In the genomic region with DNA sequence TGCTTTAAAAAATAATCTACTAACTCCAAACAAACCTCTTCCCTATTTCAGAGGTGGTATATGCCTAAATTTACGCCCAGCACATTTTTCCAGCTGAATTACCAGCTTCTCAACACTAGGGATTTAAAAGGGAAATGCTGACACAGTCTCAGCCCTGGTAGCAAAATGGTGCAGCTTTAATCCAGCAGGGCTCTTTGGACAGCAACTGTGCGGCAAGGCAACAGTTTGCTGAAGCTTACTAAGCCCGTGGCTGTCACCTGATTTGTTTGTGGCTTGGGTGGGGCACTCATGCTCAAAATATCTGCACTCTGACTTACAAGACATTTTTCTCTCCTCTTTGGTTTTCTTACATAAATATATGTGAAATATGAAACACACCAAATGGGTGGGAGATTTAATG, we compare ENCODE assay signal across 1 cellular context.
TF ChIP-seq lines count a peak whose summit lies in the region.

No MANE protein-coding gene starts in this region.

TF ChIP-seq in K562, 482 proteins besides CTCF, POLR2A, EP300 and RAD21 (continued from another document):
- TF ChIP-seq, protein P1, sequence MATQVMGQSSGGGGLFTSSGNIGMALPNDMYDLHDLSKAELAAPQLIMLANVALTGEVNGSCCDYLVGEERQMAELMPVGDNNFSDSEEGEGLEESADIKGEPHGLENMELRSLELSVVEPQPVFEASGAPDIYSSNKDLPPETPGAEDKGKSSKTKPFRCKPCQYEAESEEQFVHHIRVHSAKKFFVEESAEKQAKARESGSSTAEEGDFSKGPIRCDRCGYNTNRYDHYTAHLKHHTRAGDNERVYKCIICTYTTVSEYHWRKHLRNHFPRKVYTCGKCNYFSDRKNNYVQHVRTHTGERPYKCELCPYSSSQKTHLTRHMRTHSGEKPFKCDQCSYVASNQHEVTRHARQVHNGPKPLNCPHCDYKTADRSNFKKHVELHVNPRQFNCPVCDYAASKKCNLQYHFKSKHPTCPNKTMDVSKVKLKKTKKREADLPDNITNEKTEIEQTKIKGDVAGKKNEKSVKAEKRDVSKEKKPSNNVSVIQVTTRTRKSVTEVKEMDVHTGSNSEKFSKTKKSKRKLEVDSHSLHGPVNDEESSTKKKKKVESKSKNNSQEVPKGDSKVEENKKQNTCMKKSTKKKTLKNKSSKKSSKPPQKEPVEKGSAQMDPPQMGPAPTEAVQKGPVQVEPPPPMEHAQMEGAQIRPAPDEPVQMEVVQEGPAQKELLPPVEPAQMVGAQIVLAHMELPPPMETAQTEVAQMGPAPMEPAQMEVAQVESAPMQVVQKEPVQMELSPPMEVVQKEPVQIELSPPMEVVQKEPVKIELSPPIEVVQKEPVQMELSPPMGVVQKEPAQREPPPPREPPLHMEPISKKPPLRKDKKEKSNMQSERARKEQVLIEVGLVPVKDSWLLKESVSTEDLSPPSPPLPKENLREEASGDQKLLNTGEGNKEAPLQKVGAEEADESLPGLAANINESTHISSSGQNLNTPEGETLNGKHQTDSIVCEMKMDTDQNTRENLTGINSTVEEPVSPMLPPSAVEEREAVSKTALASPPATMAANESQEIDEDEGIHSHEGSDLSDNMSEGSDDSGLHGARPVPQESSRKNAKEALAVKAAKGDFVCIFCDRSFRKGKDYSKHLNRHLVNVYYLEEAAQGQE (CRISPR knock-in tag; IDR thresholded peaks at IDR 0.05; ENCODE audit: low read depth): 0 out of 2 replicates have a peak, but pooled peaks have one; percentile 56
- TF ChIP-seq NBN (IDR thresholded peaks at IDR 0.05; ENCODE audit: low read depth) (no peak), FOXA1 (IDR thresholded peaks at IDR 0.05; ENCODE audit: borderline replicate concordance) (no peak), ZNF165 (CRISPR knock-in tag; IDR thresholded peaks at IDR 0.05; ENCODE audit: borderline replicate concordance) (no peak), SNIP1 (IDR thresholded peaks at IDR 0.05; ENCODE audit: low read depth) (0 out of 2 replicates have a peak, but pooled peaks have one; percentile 53), SMARCB1 (IDR thresholded peaks at IDR 0.05; ENCODE audit: insufficient read length, low read depth) (no peak)
- TF ChIP-seq, protein P2, sequence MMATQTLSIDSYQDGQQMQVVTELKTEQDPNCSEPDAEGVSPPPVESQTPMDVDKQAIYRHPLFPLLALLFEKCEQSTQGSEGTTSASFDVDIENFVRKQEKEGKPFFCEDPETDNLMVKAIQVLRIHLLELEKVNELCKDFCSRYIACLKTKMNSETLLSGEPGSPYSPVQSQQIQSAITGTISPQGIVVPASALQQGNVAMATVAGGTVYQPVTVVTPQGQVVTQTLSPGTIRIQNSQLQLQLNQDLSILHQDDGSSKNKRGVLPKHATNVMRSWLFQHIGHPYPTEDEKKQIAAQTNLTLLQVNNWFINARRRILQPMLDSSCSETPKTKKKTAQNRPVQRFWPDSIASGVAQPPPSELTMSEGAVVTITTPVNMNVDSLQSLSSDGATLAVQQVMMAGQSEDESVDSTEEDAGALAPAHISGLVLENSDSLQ (IDR thresholded peaks at IDR 0.05): 0 out of 2 replicates have a peak, but pooled peaks have one; percentile 9
